Comparison of ENCODE assay signal across 18 cellular contexts in genomic region chr14:28652782-28653181, GRCh38.
DNase-seq lines count a peak whose midpoint lies in the region; ATAC-seq, FAIRE-seq and TF ChIP-seq lines count a peak whose summit lies in the region.
"Had no signal": no experiment of that assay in that cellular context is flagged by ENCODE, and none has a peak within 500 bp of the region (broad histone marks: within the 10 kb centered on the region; RNA-seq: fewer than 3 reads in every experiment).

No MANE protein-coding gene starts in this region.

- no peak overlapping the region for H3K4me3 ChIP-seq in astrocyte of the spinal cord (ENCODE audit: low read depth, low read length)
- no peak overlapping the region for H3K4me3 ChIP-seq in left lung
- H3K4me3 ChIP-seq: cardiac muscle cell, lung, skin epidermis had no signal

- ATAC-seq in left lung (peak; percentile 21), GM21381 (IDR thresholded peaks at IDR 0.05; ENCODE audit: unreplicated experiment) (no peak)
- ATAC-seq: HCT116 had no signal

- H3K27me3 ChIP-seq in left lung: no peaks in the 10 kb centered on the region
- H3K27me3 ChIP-seq: cardiac muscle cell had no signal

- H3K27ac ChIP-seq in left lung: no peak overlapping the region
- H3K27ac ChIP-seq: C4-2B, cardiac muscle cell, skin epidermis had no signal

- no peaks in the 10 kb centered on the region for H3K9me3 ChIP-seq in left lung

- H3K4me1 ChIP-seq in left lung: no peaks in the 10 kb centered on the region

- TF ChIP-seq CTCF in astrocyte of the spinal cord (IDR thresholded peaks at IDR 0.05; ENCODE audit: low read depth, low read length) (no peak), left lung (IDR thresholded peaks at IDR 0.05) (no peak), D721Med (IDR thresholded peaks at IDR 0.05; ENCODE audit: insufficient read depth, missing control alignments) (no peak)

- no peak for FAIRE-seq in D721Med (lab: Jason Lieb, UNC)
- FAIRE-seq: endothelial cell of umbilical vein, GM18507 had no signal

- in situ Hi-C loops in astrocyte of the spinal cord (cut with HindIII; ENCODE audit: low sequenced_read_pairs): no loop called here

- intact Hi-C loops in left lung (cut with DNase I): no loop called here

- no peaks in the 10 kb centered on the region for H3K36me3 ChIP-seq in left lung
- H3K36me3 ChIP-seq: cardiac muscle cell had no signal

- peak; percentile 14 for DNase-seq in EL
- DNase-seq in NCI-H345 (lab: John Stamatoyannopoulos, UW): peak; percentile 68
- peak; percentile 85 for DNase-seq in astrocyte of the spinal cord (ENCODE audit: low read depth, low spot score)
- no peak for DNase-seq in left lung
- no peak for DNase-seq in GOT3 (lab: John Stamatoyannopoulos, UW)
- no peak for DNase-seq in D721Med (ENCODE audit: insufficient read length, low spot score)
- no peak for DNase-seq in activated naive CD4-positive, alpha-beta T cell treated with Interleukin-2 at 50 U/mL for 16 hours
- DNase-seq: activated CD4-positive, alpha-beta T cell treated with anti-CD3 and anti-CD28 coated beads, Interleukin-2, amount 50 U/mL, for 48 hours; NCI-H524 treated with DMSO at 0.1 percent for 48 hours; substantia nigra had no signal

Comparison
In these comparisons a context has a peak if more than half of its experiments do, and no peak if none do; other contexts are left out.
1. DNase-seq: peak in EL (single experiment), NCI-H345 (single experiment) and astrocyte of the spinal cord (single experiment); none in left lung (0 of 2), GOT3 (single experiment), D721Med (single experiment) and activated naive CD4-positive, alpha-beta T cell treated with Interleukin-2 at 50 U/mL for 16 hours (single experiment).